Comparison of ENCODE assay signal across 20 cellular contexts in the genomic region with DNA sequence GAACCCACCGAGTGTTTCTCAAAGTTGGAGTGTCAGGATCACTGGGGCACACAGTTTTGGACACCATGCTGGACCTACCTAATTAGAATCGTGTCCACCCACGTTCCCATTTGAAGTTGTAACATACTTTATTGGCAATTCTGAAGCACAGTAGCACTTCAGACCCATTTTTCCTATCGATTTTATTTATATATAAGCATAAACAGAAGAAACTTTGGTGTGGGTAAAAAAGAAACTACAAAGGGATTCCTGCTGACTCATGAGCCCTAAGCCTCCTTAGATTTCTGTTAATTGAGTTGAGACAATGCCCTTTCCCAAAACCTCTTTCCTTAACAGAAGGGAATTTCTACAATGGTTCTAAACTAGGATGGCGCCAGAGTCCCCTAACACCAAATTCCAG.
DNase-seq lines count a peak whose midpoint lies in the region; ATAC-seq, FAIRE-seq and TF ChIP-seq lines count a peak whose summit lies in the region.
"Had no signal": no experiment of that assay in that cellular context is flagged by ENCODE, and none has a peak within 500 bp of the region (broad histone marks: within the 10 kb centered on the region; RNA-seq: fewer than 3 reads in every experiment).

No MANE protein-coding gene starts in this region.

- ATAC-seq in GM19452 (IDR thresholded peaks at IDR 0.05; ENCODE audit: unreplicated experiment) (no peak), GM18867 (IDR thresholded peaks at IDR 0.05; ENCODE audit: unreplicated experiment) (no peak)
- no peak for ATAC-seq in activated CD8-positive, alpha-beta memory T cell treated with anti-CD3 and anti-CD28 coated beads, Interleukin-2, amount 10 ng/mL, durations not matched to agents 7 days and 5 days

- TF ChIP-seq CTCF in astrocyte (IDR thresholded peaks at IDR 0.05; ENCODE audit: insufficient read depth, low read depth, low read length) = no peak

- H3K4me3 ChIP-seq in astrocyte (ENCODE audit: insufficient read depth, low read depth, low read length) = no peak overlapping the region

- no peaks in the 10 kb centered on the region for H3K79me2 ChIP-seq in astrocyte (ENCODE audit: insufficient read depth, low read length)

- H3K36me3 Mint-ChIP-seq in astrocyte (ENCODE audit: low read depth, unreplicated experiment) = no peaks in the 10 kb centered on the region
- H3K36me3 Mint-ChIP-seq in activated T-cell treated with anti-CD3 and anti-CD28 coated beads, Interleukin-2, amount 50 U/mL, for 24 hours (ENCODE audit: low read depth) = peaks cover 17% of the 10 kb centered on the region
- peaks cover 4% of the 10 kb centered on the region for H3K36me3 Mint-ChIP-seq in activated CD8-positive, alpha-beta memory T cell treated with anti-CD3 and anti-CD28 coated beads, Interleukin-2, amount 10 ng/mL, durations not matched to agents 7 days and 5 days

- FAIRE-seq in astrocyte (lab: Jason Lieb, UNC) = no peak
- FAIRE-seq: GM12892, HTR-8/SVneo had no signal

- H3K4me3 Mint-ChIP-seq in astrocyte (ENCODE audit: unreplicated experiment) = no peak overlapping the region
- no peak overlapping the region for H3K4me3 Mint-ChIP-seq in activated T-cell treated with anti-CD3 and anti-CD28 coated beads, Interleukin-2, amount 50 U/mL, for 24 hours
- H3K4me3 Mint-ChIP-seq in activated CD8-positive, alpha-beta memory T cell treated with anti-CD3 and anti-CD28 coated beads, Interleukin-2, amount 10 ng/mL, durations not matched to agents 7 days and 5 days = no peak overlapping the region

- no peaks in the 10 kb centered on the region for H3K27me3 ChIP-seq in astrocyte (ENCODE audit: insufficient read depth, low read length)

- no peak overlapping the region for H3K4me2 ChIP-seq in astrocyte (ENCODE audit: low read length)

- H3K4me1 ChIP-seq in astrocyte (ENCODE audit: insufficient read depth, low read length) = no peaks in the 10 kb centered on the region

- no peak overlapping the region for H3K27ac ChIP-seq in astrocyte (ENCODE audit: low read depth, low read length)
- H3K27ac ChIP-seq: C4-2B, HL-60 had no signal

- H3K27me3 Mint-ChIP-seq in astrocyte (ENCODE audit: low read depth, unreplicated experiment) = no peaks in the 10 kb centered on the region
- no peaks in the 10 kb centered on the region for H3K27me3 Mint-ChIP-seq in activated T-cell treated with anti-CD3 and anti-CD28 coated beads, Interleukin-2, amount 50 U/mL, for 24 hours
- no peaks in the 10 kb centered on the region for H3K27me3 Mint-ChIP-seq in activated CD8-positive, alpha-beta memory T cell treated with anti-CD3 and anti-CD28 coated beads, Interleukin-2, amount 10 ng/mL, durations not matched to agents 7 days and 5 days

- no peaks in the 10 kb centered on the region for H4K20me1 ChIP-seq in astrocyte (ENCODE audit: insufficient read depth, low read length)

- H3K9ac ChIP-seq in astrocyte (ENCODE audit: low read length) = no peak overlapping the region

- peaks cover 7% of the 10 kb centered on the region for H3K4me1 Mint-ChIP-seq in astrocyte (ENCODE audit: low read depth, unreplicated experiment)
- no peaks in the 10 kb centered on the region for H3K4me1 Mint-ChIP-seq in activated T-cell treated with anti-CD3 and anti-CD28 coated beads, Interleukin-2, amount 50 U/mL, for 24 hours (ENCODE audit: low read depth)
- no peaks in the 10 kb centered on the region for H3K4me1 Mint-ChIP-seq in activated CD8-positive, alpha-beta memory T cell treated with anti-CD3 and anti-CD28 coated beads, Interleukin-2, amount 10 ng/mL, durations not matched to agents 7 days and 5 days

- CTCF ChIA-PET in activated CD8-positive, alpha-beta memory T cell treated with anti-CD3 and anti-CD28 coated beads, Interleukin-2, amount 10 ng/mL, durations not matched to agents 7 days and 5 days (lab: Charles Lee) = no interaction called here

- no peak overlapping the region for H2AFZ ChIP-seq in astrocyte (ENCODE audit: low read depth, low read length)

- DNase-seq in Daoy (ENCODE audit: low read depth) (peak; percentile 9), LoVo (ENCODE audit: low spot score) (peak; percentile 7), astrocyte (ENCODE audit: low read depth) (peak; percentile 6), iPS-NIHi7 (ENCODE audit: extremely low spot score) (peak; percentile 16)
- no peak for DNase-seq in activated T-cell treated with anti-CD3 and anti-CD28 coated beads, Interleukin-2, amount 50 U/mL, for 24 hours
- DNase-seq in activated CD8-positive, alpha-beta memory T cell treated with anti-CD3 and anti-CD28 coated beads, Interleukin-2, amount 10 ng/mL, durations not matched to agents 7 days and 5 days = no peak
- DNase-seq: H7; KG1; NCI-H1092; NCI-H1694; NCI-H2227 treated with DMSO at 0.1 percent for 48 hours; NCI-H526; NK-92 treated with Interleukin-12 subunit alpha and Interleukin-12 subunit beta, amount 100 ng/mL, for 24 hours; SW 1271 had no signal

- H3K36me3 ChIP-seq in astrocyte (ENCODE audit: insufficient read depth, low read length) = no peaks in the 10 kb centered on the region

- H3K9me3 Mint-ChIP-seq in astrocyte (ENCODE audit: unreplicated experiment) = no peaks in the 10 kb centered on the region
- no peaks in the 10 kb centered on the region for H3K9me3 Mint-ChIP-seq in activated T-cell treated with anti-CD3 and anti-CD28 coated beads, Interleukin-2, amount 50 U/mL, for 24 hours
- peaks cover under 1% of the 10 kb centered on the region for H3K9me3 Mint-ChIP-seq in activated CD8-positive, alpha-beta memory T cell treated with anti-CD3 and anti-CD28 coated beads, Interleukin-2, amount 10 ng/mL, durations not matched to agents 7 days and 5 days (ENCODE audit: low read depth)

- no peaks in the 10 kb centered on the region for H3K9me3 ChIP-seq in astrocyte (ENCODE audit: insufficient read depth, low read depth, low read length)

- no peak overlapping the region for H3K27ac Mint-ChIP-seq in astrocyte (ENCODE audit: unreplicated experiment)
- H3K27ac Mint-ChIP-seq in activated T-cell treated with anti-CD3 and anti-CD28 coated beads, Interleukin-2, amount 50 U/mL, for 24 hours = no peak overlapping the region
- no peak overlapping the region for H3K27ac Mint-ChIP-seq in activated CD8-positive, alpha-beta memory T cell treated with anti-CD3 and anti-CD28 coated beads, Interleukin-2, amount 10 ng/mL, durations not matched to agents 7 days and 5 days

Comparison
In these comparisons a context has a peak if more than half of its experiments do, and no peak if none do; other contexts are left out.
1. DNase-seq: peak in Daoy (single experiment), LoVo (single experiment), astrocyte (single experiment) and iPS-NIHi7 (single experiment); none in activated T-cell treated with anti-CD3 and anti-CD28 coated beads, Interleukin-2, amount 50 U/mL, for 24 hours (single experiment) and activated CD8-positive, alpha-beta memory T cell treated with anti-CD3 and anti-CD28 coated beads, Interleukin-2, amount 10 ng/mL, durations not matched to agents 7 days and 5 days (single experiment).